15 cellular contexts compared by ENCODE assay signal in genomic region chr2:40283111-40283909, GRCh38.
DNase-seq lines count a peak whose midpoint lies in the region; ATAC-seq, FAIRE-seq and TF ChIP-seq lines count a peak whose summit lies in the region.
"Had no signal": no experiment of that assay in that cellular context is flagged by ENCODE, and none has a peak within 500 bp of the region (broad histone marks: within the 10 kb centered on the region; RNA-seq: fewer than 3 reads in every experiment).

No MANE protein-coding gene starts in this region.

- H3K9me3 ChIP-seq in fibroblast of lung (ENCODE audit: control insufficient read depth, insufficient read depth, low read depth, low read length), result no peaks in the 10 kb centered on the region
- H3K9me3 ChIP-seq in skeletal muscle satellite cell (replicated peaks; ENCODE audit: low read length), result no peaks in the 10 kb centered on the region
- no peaks in the 10 kb centered on the region for H3K9me3 ChIP-seq in vagina
- H3K9me3 ChIP-seq in CD8-positive, alpha-beta T cell (ENCODE audit: low read length), result no peaks in the 10 kb centered on the region

- H3K27ac Mint-ChIP-seq in CD8-positive, alpha-beta T cell, result no peak overlapping the region
- H3K27ac Mint-ChIP-seq: T-helper 17 cell had no signal

- no peak overlapping the region for H3K9ac ChIP-seq in KMS-11
- H3K9ac ChIP-seq in fibroblast of lung (ENCODE audit: insufficient read depth, low read length), result no peak overlapping the region
- peak overlapping the region; percentile 87 for H3K9ac ChIP-seq in skeletal muscle satellite cell (ENCODE audit: low read depth, low read length)

- intact Hi-C loops in vagina (cut with DNase I), result no loop called here
- intact Hi-C loops in CD8-positive, alpha-beta T cell (cut with DNase I, micrococcal nuclease), result loop anchor here in 1 of 2 experiments (2.0 kb wide), 1 partner anchor 19 kb away; no protein-coding TSS in a partner anchor

- TF ChIP-seq POLR2A in GM12891 (IDR thresholded peaks at IDR 0.05; ENCODE audit: low read depth, low read length), result no peak
- TF ChIP-seq POLR2A in vagina (IDR thresholded peaks at IDR 0.05), result no peak

- DNase-seq in GM12891 (ENCODE audit: insufficient read length, low spot score) (no peak), fibroblast of lung (ENCODE audit: low read depth in 2 of 2) (no peak), vagina (ENCODE audit: extremely low spot score in 2 of 2) (no peak)
- no peak for DNase-seq in activated effector memory CD4-positive, alpha-beta T cell treated with Interleukin-2 at 50 U/mL for 16 hours
- DNase-seq in CD8-positive, alpha-beta T cell, result no peak
- DNase-seq: activated effector memory CD4-positive, alpha-beta T cell treated with anti-CD3 and anti-CD28 coated beads, Interleukin-2, amount 50 U/mL, for 16 hours; central memory CD4-positive, alpha-beta T cell; erythroblast; NCI-H2171 treated with DMSO at 0.1 percent for 48 hours; stimulated activated CD4-positive, alpha-beta T cell treated with anti-CD3 and anti-CD28 coated beads, Interleukin-4, amount 100 ng/mL, for 24 hours; stimulated activated naive CD4-positive, alpha-beta T cell; T-helper 17 cell had no signal

- no peak overlapping the region for H3K4me3 Mint-ChIP-seq in CD8-positive, alpha-beta T cell
- H3K4me3 Mint-ChIP-seq: T-helper 17 cell had no signal

- H3K9me3 Mint-ChIP-seq in CD8-positive, alpha-beta T cell, result no peaks in the 10 kb centered on the region

- H3K4me1 Mint-ChIP-seq in CD8-positive, alpha-beta T cell (ENCODE audit: low read depth), result no peaks in the 10 kb centered on the region
- H3K4me1 Mint-ChIP-seq: T-helper 17 cell had no signal

- no peaks in the 10 kb centered on the region for H3K27me3 Mint-ChIP-seq in CD8-positive, alpha-beta T cell (ENCODE audit: low read depth)

- no peaks in the 10 kb centered on the region for H3K27me3 ChIP-seq in KMS-11 (ENCODE audit: insufficient read depth, low read depth)
- H3K27me3 ChIP-seq in fibroblast of lung (ENCODE audit: control insufficient read depth, insufficient read depth, low read length), result no peaks in the 10 kb centered on the region
- H3K27me3 ChIP-seq in skeletal muscle satellite cell (ENCODE audit: control insufficient read depth, insufficient read depth, low read length), result no peaks in the 10 kb centered on the region
- no peaks in the 10 kb centered on the region for H3K27me3 ChIP-seq in vagina
- no peaks in the 10 kb centered on the region for H3K27me3 ChIP-seq in CD8-positive, alpha-beta T cell (ENCODE audit: insufficient read depth, low read length)

- peak; percentile 33 for FAIRE-seq in GM12891 (lab: Jason Lieb, UNC)

- H3K36me3 Mint-ChIP-seq in CD8-positive, alpha-beta T cell, result no peaks in the 10 kb centered on the region

- peak overlapping the region; percentile 42 for H3K4me2 ChIP-seq in KMS-11
- H3K4me2 ChIP-seq in fibroblast of lung (ENCODE audit: extremely low read depth, insufficient read depth, low read length), result peak overlapping the region; percentile 73
- peak overlapping the region; percentile 81 for H3K4me2 ChIP-seq in skeletal muscle satellite cell (ENCODE audit: low read length)

- CTCF ChIA-PET in CD8-positive, alpha-beta T cell (lab: Charles Lee), result no interaction called here

- no peak for ATAC-seq in CD8-positive, alpha-beta T cell
- ATAC-seq: Panc1, T-helper 17 cell had no signal

- H2AFZ ChIP-seq in KMS-11 (ENCODE audit: low read depth) (0 out of 2 replicates have a peak overlapping the region, but pooled peaks have one; percentile 48), fibroblast of lung (ENCODE audit: low read length) (peak overlapping the region; percentile 1)

- TF ChIP-seq CTCF in KMS-11 (conservative IDR thresholded peaks at IDR 0.05; ENCODE audit: low read depth, low read length) (no peak), fibroblast of lung (conservative IDR thresholded peaks at IDR 0.05 in 1 of 2, IDR thresholded peaks at IDR 0.05 in 1 of 2; ENCODE audit: low read depth in 1 of 2, low read length in 2 of 2) (no peak), vagina (IDR thresholded peaks at IDR 0.05) (no peak)
- TF ChIP-seq CTCF in CD8-positive, alpha-beta T cell (IDR thresholded peaks at IDR 0.05), result no peak

- no peaks in the 10 kb centered on the region for H3K36me3 ChIP-seq in KMS-11 (ENCODE audit: insufficient read depth)
- no peaks in the 10 kb centered on the region for H3K36me3 ChIP-seq in fibroblast of lung (ENCODE audit: control insufficient read depth, insufficient read depth, low read length)
- H3K36me3 ChIP-seq in skeletal muscle satellite cell (ENCODE audit: insufficient read depth, low read length), result no peaks in the 10 kb centered on the region
- no peaks in the 10 kb centered on the region for H3K36me3 ChIP-seq in vagina
- H3K36me3 ChIP-seq in CD8-positive, alpha-beta T cell (ENCODE audit: insufficient read depth, low read length), result no peaks in the 10 kb centered on the region

- H3K79me2 ChIP-seq in KMS-11 (ENCODE audit: insufficient read depth, low read depth) (no peaks in the 10 kb centered on the region), fibroblast of lung (ENCODE audit: control insufficient read depth, insufficient read depth, low read length) (no peaks in the 10 kb centered on the region)

- H3K27ac ChIP-seq in KMS-11 (no peak overlapping the region), fibroblast of lung (ENCODE audit: insufficient read depth, low read length) (peak overlapping the region; percentile 63), vagina (no peak overlapping the region)
- no peak overlapping the region for H3K27ac ChIP-seq in CD8-positive, alpha-beta T cell (ENCODE audit: low read depth, low read length)

- H3K4me1 ChIP-seq in KMS-11 (ENCODE audit: low read depth, poor library complexity, severe bottlenecking) (peaks cover 36% of the 10 kb centered on the region), fibroblast of lung (ENCODE audit: control insufficient read depth, extremely low read depth, insufficient read depth, low read length) (peaks cover 20% of the 10 kb centered on the region), skeletal muscle satellite cell (ENCODE audit: control insufficient read depth, insufficient read depth, low read length) (peaks cover 76% of the 10 kb centered on the region), vagina (peaks cover 30% of the 10 kb centered on the region)
- H3K4me1 ChIP-seq in CD8-positive, alpha-beta T cell (ENCODE audit: insufficient read depth, low read length), result no peaks in the 10 kb centered on the region

- H4K20me1 ChIP-seq in KMS-11 (ENCODE audit: insufficient read depth) (no peaks in the 10 kb centered on the region), fibroblast of lung (ENCODE audit: control insufficient read depth, extremely low read depth, insufficient read depth, low read length) (no peaks in the 10 kb centered on the region)

- H3K4me3 ChIP-seq in KMS-11 (IDR thresholded peaks at IDR 0.05; ENCODE audit: insufficient read depth, low read depth, low read length) (peak overlapping the region; percentile 28), fibroblast of lung (replicated peaks in 1 of 4; ENCODE audit: control extremely low read depth in 1 of 4, insufficient read depth in 1 of 4, low read depth in 3 of 4, low read length in 4 of 4) (peak overlapping the region; percentile 3 to 57 (median 40)), skeletal muscle satellite cell (ENCODE audit: low read length) (peak overlapping the region; percentile 56), vagina (no peak overlapping the region)
- H3K4me3 ChIP-seq in CD8-positive, alpha-beta T cell (ENCODE audit: low read depth, low read length), result no peak overlapping the region

- POLR2A ChIA-PET in CD8-positive, alpha-beta T cell (lab: Charles Lee), result no interaction called here

TF ChIP-seq in GM12891, 5 proteins besides CTCF, POLR2A, EP300 and RAD21:
- TF ChIP-seq SPI1 (IDR thresholded peaks at IDR 0.05; ENCODE audit: low read depth, low read length) (no peak), POLR2AphosphoS5 (IDR thresholded peaks at IDR 0.05; ENCODE audit: low read depth, low read length) (no peak), POU2F2 (IDR thresholded peaks at IDR 0.05; ENCODE audit: low read depth, low read length) (no peak), TAF1 (IDR thresholded peaks at IDR 0.05; ENCODE audit: low read depth, low read length) (no peak), PAX5 (IDR thresholded peaks at IDR 0.05; ENCODE audit: insufficient read depth, low read length, severe bottlenecking) (no peak)
TF ChIP-seq in GM12891: peak in this region for 0.

Comparison
In these comparisons a context has a peak if more than half of its experiments do, and no peak if none do; other contexts are left out.
1. H3K4me3 ChIP-seq: peak in KMS-11 (single experiment), fibroblast of lung (4 of 4) and skeletal muscle satellite cell (single experiment); none in vagina (0 of 2) and CD8-positive, alpha-beta T cell (single experiment).
2. Peak in every context shown above with its lines, with median percentiles within 50 percentile points of each other: H3K4me2 ChIP-seq.